Comparison of ENCODE assay signal across 26 cellular contexts in the genomic region with DNA sequence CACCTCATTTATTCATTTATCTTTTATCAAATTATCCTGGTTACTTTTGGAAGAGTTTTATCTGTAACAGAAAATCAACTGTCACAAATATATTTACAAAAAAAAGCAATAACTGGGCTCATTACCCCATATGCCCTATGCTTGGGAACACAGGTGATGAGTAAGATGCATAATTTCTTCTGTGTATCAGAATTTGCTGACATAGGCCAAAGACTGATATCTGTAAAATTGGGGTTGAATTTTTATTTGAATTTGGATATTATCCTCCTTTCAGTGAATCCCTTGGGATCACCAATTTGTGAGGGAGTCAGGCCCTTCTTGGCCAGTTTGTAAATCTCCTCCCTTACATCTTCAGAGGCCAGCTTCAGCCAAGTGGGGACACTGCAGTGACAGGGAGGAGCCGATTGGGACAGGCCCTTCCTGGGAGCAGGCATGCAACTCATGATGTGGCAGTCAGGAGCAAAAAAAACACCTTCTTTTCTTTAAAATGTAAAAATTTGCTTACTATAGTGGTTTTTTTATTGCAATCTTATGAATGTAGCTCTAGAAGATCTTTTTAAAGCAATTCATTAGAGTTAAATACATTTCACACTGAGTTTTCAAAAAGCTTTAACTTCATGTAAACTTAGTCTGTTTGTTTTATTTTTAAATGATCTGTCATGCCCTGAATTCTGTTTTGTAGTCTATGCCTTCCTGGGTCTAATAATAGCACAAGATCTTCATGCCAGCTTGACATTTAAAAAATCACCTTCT.
DNase-seq lines count a peak whose midpoint lies in the region; ATAC-seq, FAIRE-seq and TF ChIP-seq lines count a peak whose summit lies in the region.
"Had no signal": no experiment of that assay in that cellular context is flagged by ENCODE, and none has a peak within 500 bp of the region (broad histone marks: within the 10 kb centered on the region; RNA-seq: fewer than 3 reads in every experiment).

No MANE protein-coding gene starts in this region.

- H3K4me1 Mint-ChIP-seq in natural killer cell (peaks cover 34 to 37% of the 10 kb centered on the region in 2 donors), nephron progenitor cell (peaks cover 67% of the 10 kb centered on the region)
- peaks cover 24 to 31% of the 10 kb centered on the region in 2 donors for H3K4me1 Mint-ChIP-seq in natural killer cell treated with Interleukin-12 subunit alpha and Interleukin-12 subunit beta and Interleukin-15 and Interleukin-18, amount 100 ng/mL, for 72 hours (ENCODE audit: low read depth in 2 of 2)
- H3K4me1 Mint-ChIP-seq: endodermal cell had no signal

- intact Hi-C loops in natural killer cell (cut with micrococcal nuclease) (no loop called here), pancreas (cut with DNase I) (no loop called here)

- H3K27me3 Mint-ChIP-seq in natural killer cell (ENCODE audit: low read depth in 2 of 2): no peaks in the 10 kb centered on the region
- no peaks in the 10 kb centered on the region for H3K27me3 Mint-ChIP-seq in natural killer cell treated with Interleukin-12 subunit alpha and Interleukin-12 subunit beta and Interleukin-15 and Interleukin-18, amount 100 ng/mL, for 72 hours
- H3K27me3 Mint-ChIP-seq in nephron progenitor cell (ENCODE audit: low read depth, poor library complexity): no peaks in the 10 kb centered on the region

- no peaks in the 10 kb centered on the region for H3K36me3 ChIP-seq in pancreas
- H3K36me3 ChIP-seq: breast epithelium had no signal

- peak overlapping the region in 1 of 2 donors; percentile 41 for H3K27ac Mint-ChIP-seq in natural killer cell
- no peak overlapping the region for H3K27ac Mint-ChIP-seq in natural killer cell treated with Interleukin-12 subunit alpha and Interleukin-12 subunit beta and Interleukin-15 and Interleukin-18, amount 100 ng/mL, for 72 hours
- peak overlapping the region; percentile 94 for H3K27ac Mint-ChIP-seq in nephron progenitor cell
- H3K27ac Mint-ChIP-seq: activated CD8-positive, alpha-beta T cell treated with anti-CD3 and anti-CD28 coated beads, Interleukin-2, amount 10 ng/mL, durations not matched to agents 7 days and 5 days; endodermal cell had no signal

- no peak overlapping the region for H3K27ac ChIP-seq in pancreas
- H3K27ac ChIP-seq: breast epithelium, esophagus squamous epithelium had no signal

- DNase-seq in natural killer cell (no peak), foreskin melanocyte (peak; percentile 11), nephron progenitor cell (peak; percentile 30), HK-2 (ENCODE audit: unreplicated experiment) (no peak), glomerular visceral epithelial cell (ENCODE audit: extremely low spot score) (no peak), pancreas (no peak)
- no peak for DNase-seq in natural killer cell treated with Interleukin-12 subunit alpha and Interleukin-12 subunit beta and Interleukin-15 and Interleukin-18, amount 100 ng/mL, for 72 hours (ENCODE audit: low spot score)
- DNase-seq: ACHN; activated CD4-positive, CD25-positive, alpha-beta regulatory T cell treated with anti-CD3 and anti-CD28 coated beads, Interleukin-2, amount 50 U/mL, for 72 hours; activated CD8-positive, alpha-beta T cell treated with anti-CD3 and anti-CD28 coated beads, Interleukin-2, amount 10 ng/mL, durations not matched to agents 7 days and 5 days; activated gamma-delta T cell treated with Interleukin-2 at 50 U/mL for 16 hours; activated T-cell treated with anti-CD3 and anti-CD28 coated beads, Interleukin-2, amount 50 U/mL, for 1 hour; C1 segment of cervical spinal cord; cortex of kidney; endodermal cell; esophagus squamous epithelium; MG63; NCI-H2171; NCI-H526 treated with DMSO at 0.1 percent for 48 hours; occipital lobe; retina; stimulated activated CD8-positive, alpha-beta memory T cell treated with anti-CD3 and anti-CD28 coated beads, Interleukin-4, amount 100 ng/mL, for 48 hours had no signal

- no peaks in the 10 kb centered on the region for H3K27me3 ChIP-seq in pancreas
- H3K27me3 ChIP-seq: breast epithelium, esophagus squamous epithelium, MG63 had no signal

- no peak for FAIRE-seq in pancreas (lab: Jason Lieb, UNC)
- FAIRE-seq: H54 had no signal

- H3K4me3 ChIP-seq in pancreas: no peak overlapping the region
- H3K4me3 ChIP-seq: breast epithelium, esophagus squamous epithelium, MG63 had no signal

- H3K9me3 ChIP-seq in pancreas: no peaks in the 10 kb centered on the region
- H3K9me3 ChIP-seq: breast epithelium, esophagus squamous epithelium, MG63 had no signal

- H3K4me1 ChIP-seq in pancreas: no peaks in the 10 kb centered on the region
- H3K4me1 ChIP-seq: breast epithelium had no signal

- H3K4me3 Mint-ChIP-seq in natural killer cell: peak overlapping the region; percentile 36
- no peak overlapping the region for H3K4me3 Mint-ChIP-seq in natural killer cell treated with Interleukin-12 subunit alpha and Interleukin-12 subunit beta and Interleukin-15 and Interleukin-18, amount 100 ng/mL, for 72 hours
- H3K4me3 Mint-ChIP-seq in nephron progenitor cell: peak overlapping the region; percentile 33
- H3K4me3 Mint-ChIP-seq: activated CD8-positive, alpha-beta T cell treated with anti-CD3 and anti-CD28 coated beads, Interleukin-2, amount 10 ng/mL, durations not matched to agents 7 days and 5 days; endodermal cell had no signal

- WGBS in pancreas, 2 donors: 67 to 94% methylated on average over 1 of the region's 1 CpG

- H3K36me3 Mint-ChIP-seq in natural killer cell (no peaks in the 10 kb centered on the region), nephron progenitor cell (ENCODE audit: low read depth) (peaks cover 27% of the 10 kb centered on the region)
- peaks cover 4% of the 10 kb centered on the region for H3K36me3 Mint-ChIP-seq in natural killer cell treated with Interleukin-12 subunit alpha and Interleukin-12 subunit beta and Interleukin-15 and Interleukin-18, amount 100 ng/mL, for 72 hours

- TF ChIP-seq CTCF in natural killer cell (IDR thresholded peaks at IDR 0.05): no peak
- TF ChIP-seq CTCF in nephron progenitor cell (IDR thresholded peaks at IDR 0.05): no peak
- no peak for TF ChIP-seq CTCF in pancreas (IDR thresholded peaks at IDR 0.05)

- H3K9me3 Mint-ChIP-seq in natural killer cell (no peaks in the 10 kb centered on the region), nephron progenitor cell (no peaks in the 10 kb centered on the region)
- no peaks in the 10 kb centered on the region for H3K9me3 Mint-ChIP-seq in natural killer cell treated with Interleukin-12 subunit alpha and Interleukin-12 subunit beta and Interleukin-15 and Interleukin-18, amount 100 ng/mL, for 72 hours
- H3K9me3 Mint-ChIP-seq: endodermal cell had no signal

- ATAC-seq in natural killer cell (no peak), pancreas (no peak), GM21447 (IDR thresholded peaks at IDR 0.05; ENCODE audit: unreplicated experiment) (no peak)
- no peak for ATAC-seq in natural killer cell treated with Interleukin-12 subunit alpha and Interleukin-12 subunit beta and Interleukin-15 and Interleukin-18, amount 100 ng/mL, for 72 hours
- ATAC-seq: activated CD8-positive, alpha-beta T cell treated with anti-CD3 and anti-CD28 coated beads, Interleukin-2, amount 10 ng/mL, durations not matched to agents 7 days and 5 days; left lobe of liver had no signal

Comparison
In these comparisons a context has a peak if more than half of its experiments do, and no peak if none do; other contexts are left out.
1. DNase-seq: peak in foreskin melanocyte (single experiment) and nephron progenitor cell (single experiment); none in natural killer cell (single experiment), natural killer cell treated with Interleukin-12 subunit alpha and Interleukin-12 subunit beta and Interleukin-15 and Interleukin-18, amount 100 ng/mL, for 72 hours (single experiment), HK-2 (single experiment), glomerular visceral epithelial cell (single experiment) and pancreas (0 of 6).